ENCODE assay signal across 17 cellular contexts in genomic region chr1:3141836-3142235, GRCh38.
A peak's percentile ranks its signal among the peaks of the same experiment; 100 is the strongest.
DNase-seq lines count a peak whose midpoint lies in the region; TF ChIP-seq lines count a peak whose summit lies in the region.
"Had no signal": no experiment of that assay in that cellular context is flagged by ENCODE, and none has a peak within 500 bp of the region (broad histone marks: within the 10 kb centered on the region; RNA-seq: fewer than 3 reads in every experiment).

No MANE protein-coding gene starts in this region.

- WGBS in HUES64, result 95% methylated on average over 21 of the region's 21 CpGs
- WGBS in neuronal stem cell (ENCODE audit: extremely low coverage in 2 of 2, insufficient read length in 2 of 2, insufficient replicate concordance in 1 of 2), 2 donors, result no CpG with 5 or more reads among the region's 21 CpGs

- H3K9me3 ChIP-seq in HUES64 (ENCODE audit: insufficient read depth, low read depth, low read length) (no peaks in the 10 kb centered on the region), neural cell (ENCODE audit: low read length) (no peaks in the 10 kb centered on the region), neuronal stem cell (replicated peaks in 1 of 2; ENCODE audit: control insufficient read depth in 2 of 2, insufficient read depth in 1 of 2, low read depth in 1 of 2, low read length in 2 of 2) (peaks cover 0 to 6% of the 10 kb centered on the region in 2 donors)
- H3K9me3 ChIP-seq: BE2C, Caco-2, HAP-1 had no signal

- H2BK5ac ChIP-seq in neuronal stem cell (ENCODE audit: low read length), result peak overlapping the region; percentile 46

- H2BK15ac ChIP-seq in neuronal stem cell (ENCODE audit: low read length), result no peak overlapping the region

- H4K20me1 ChIP-seq in neural cell (ENCODE audit: insufficient read depth), result no peaks in the 10 kb centered on the region

- TF ChIP-seq RAD21 in neural cell (conservative IDR thresholded peaks at IDR 0.05), result no peak

- no peak overlapping the region for H2BK120ac ChIP-seq in neuronal stem cell (ENCODE audit: low read depth, low read length)

- H3K4me2 ChIP-seq in neural cell (ENCODE audit: low read length) (peak overlapping the region; percentile 46), neuronal stem cell (ENCODE audit: insufficient read depth, low read length, poor library complexity, severe bottlenecking) (no peak overlapping the region)

- H4K8ac ChIP-seq in neuronal stem cell (ENCODE audit: low read depth, low read length), result no peak overlapping the region

- no peak for TF ChIP-seq CTCF in neural cell (IDR thresholded peaks at IDR 0.05; ENCODE audit: poor library complexity, severe bottlenecking)

- no peaks in the 10 kb centered on the region for H3K9me2 ChIP-seq in neural cell (ENCODE audit: insufficient read depth, low read length)

- TF ChIP-seq EP300 in neural cell (conservative IDR thresholded peaks at IDR 0.05; ENCODE audit: poor library complexity, severe bottlenecking), result no peak

- no peaks in the 10 kb centered on the region for H3K27me3 ChIP-seq in HUES64 (ENCODE audit: insufficient read depth, low read length)
- no peaks in the 10 kb centered on the region for H3K27me3 ChIP-seq in neural cell (ENCODE audit: insufficient read depth, low read depth, low read length)
- peaks cover 0 to 36% (median 2%) of the 10 kb centered on the region in 3 experiments for H3K27me3 ChIP-seq in neuronal stem cell (ENCODE audit: control insufficient read depth in 3 of 3, insufficient read depth in 3 of 3, low read depth in 1 of 3, low read length in 3 of 3)

- H3K79me1 ChIP-seq in neuronal stem cell (ENCODE audit: low read depth, low read length), result peaks cover 5% of the 10 kb centered on the region

- no peak overlapping the region for H3K4ac ChIP-seq in neuronal stem cell (ENCODE audit: low read length)

- peaks cover 3% of the 10 kb centered on the region for H3F3A ChIP-seq in neural cell (ENCODE audit: insufficient read depth, low read length, poor library complexity, severe bottlenecking)

- DNase-seq in neuronal stem cell (ENCODE audit: low spot score), result no peak
- DNase-seq in AG08396 (ENCODE audit: low spot score), result no peak
- no peak for DNase-seq in NCI-H2171 treated with DMSO at 0.1 percent for 48 hours (lab: John Stamatoyannopoulos, UW)
- DNase-seq in NCI-H748 (lab: John Stamatoyannopoulos, UW; ENCODE audit: unreplicated experiment), result no peak
- DNase-seq: AML-193; BE2C; Caco-2; CD4-positive, CD25-positive, alpha-beta regulatory T cell; CD8-positive, alpha-beta T cell; DMS153; DND-41; GOT3; HFFc6 had no signal

- no peaks in the 10 kb centered on the region for H3K4me1 ChIP-seq in HUES64 (ENCODE audit: insufficient read depth, low read length)
- H3K4me1 ChIP-seq in neuronal stem cell (ENCODE audit: control insufficient read depth in 2 of 2, insufficient read depth in 1 of 2, low read depth in 1 of 2, low read length in 2 of 2), result peaks cover 13 to 33% of the 10 kb centered on the region in 2 donors
- H3K4me1 ChIP-seq: BE2C, Caco-2, HAP-1 had no signal

- H3K18ac ChIP-seq in neuronal stem cell (ENCODE audit: low read length), result peak overlapping the region; percentile 65

- H2AK5ac ChIP-seq in neuronal stem cell (ENCODE audit: low read depth, low read length), result peak overlapping the region; percentile 15

- peaks cover 35% of the 10 kb centered on the region for H3K79me2 ChIP-seq in neural cell (replicated peaks; ENCODE audit: insufficient read depth, low read length)

- no peak overlapping the region for H2BK12ac ChIP-seq in neuronal stem cell (ENCODE audit: low read length)

- peak overlapping the region; percentile 80 for H3K23ac ChIP-seq in neuronal stem cell (ENCODE audit: low read depth, low read length, poor library complexity)

- H4K91ac ChIP-seq in neuronal stem cell (ENCODE audit: low read depth, low read length, poor library complexity), result no peak overlapping the region

- H3K14ac ChIP-seq in neuronal stem cell (ENCODE audit: low read length), result no peak overlapping the region

- no peak overlapping the region for H3K4me3 ChIP-seq in HUES64 (ENCODE audit: low read length)
- peak overlapping the region; percentile 39 for H3K4me3 ChIP-seq in neural cell (ENCODE audit: low read length)
- H3K4me3 ChIP-seq in neuronal stem cell (ENCODE audit: low read length in 2 of 2), result no peak overlapping the region
- H3K4me3 ChIP-seq: HAP-1 had no signal

- no peak overlapping the region for H2AFZ ChIP-seq in neural cell (ENCODE audit: low read depth, low read length)
- H2AFZ ChIP-seq in neuronal stem cell (ENCODE audit: low read length), result peak overlapping the region; percentile 61

- H3K27ac ChIP-seq in HUES64 (ENCODE audit: low read depth, low read length) (no peak overlapping the region), neural cell (ENCODE audit: low read length) (peak overlapping the region; percentile 71), neuronal stem cell (replicated peaks; ENCODE audit: low read length) (no peak overlapping the region)
- H3K27ac ChIP-seq: C4-2B had no signal

- H3K36me3 ChIP-seq in HUES64 (ENCODE audit: insufficient read depth, low read length), result no peaks in the 10 kb centered on the region
- H3K36me3 ChIP-seq in neural cell (ENCODE audit: insufficient read depth, low read length), result no peaks in the 10 kb centered on the region
- H3K36me3 ChIP-seq in neuronal stem cell (replicated peaks in 1 of 2; ENCODE audit: control insufficient read depth in 2 of 2, insufficient read depth in 2 of 2, low read length in 2 of 2), result peaks cover 0 to 1% of the 10 kb centered on the region in 2 donors
- H3K36me3 ChIP-seq: BE2C, HAP-1 had no signal

- H3K9ac ChIP-seq in HUES64 (ENCODE audit: low read depth, low read length), result 0 out of 2 replicates have a peak overlapping the region, but pooled peaks have one; percentile 14
- peak overlapping the region; percentile 48 for H3K9ac ChIP-seq in neural cell (ENCODE audit: low read length)
- H3K9ac ChIP-seq in neuronal stem cell (ENCODE audit: low read depth, low read length, poor library complexity), result peak overlapping the region; percentile 22

TF ChIP-seq in neural cell, 6 proteins besides CTCF, POLR2A, EP300 and RAD21:
- TF ChIP-seq EZH2 (IDR thresholded peaks at IDR 0.05; ENCODE audit: borderline replicate concordance, insufficient read depth, low read length, poor library complexity, severe bottlenecking), result no peak
- no peak for TF ChIP-seq POLR2AphosphoS5 (IDR thresholded peaks at IDR 0.05)
- TF ChIP-seq SMC3 (conservative IDR thresholded peaks at IDR 0.05; ENCODE audit: poor library complexity), result no peak
- TF ChIP-seq REST (IDR thresholded peaks at IDR 0.05; ENCODE audit: borderline replicate concordance), result no peak
- no peak for TF ChIP-seq MXI1 (conservative IDR thresholded peaks at IDR 0.05; ENCODE audit: poor library complexity, severe bottlenecking)
- TF ChIP-seq TAF1 (IDR thresholded peaks at IDR 0.05; ENCODE audit: low read depth), result no peak
